9 cellular contexts compared by ENCODE assay signal in genomic region chr10:103661951-103662405, GRCh38.
DNase-seq lines count a peak whose midpoint lies in the region; ATAC-seq and TF ChIP-seq lines count a peak whose summit lies in the region.
"Had no signal": no experiment of that assay in that cellular context is flagged by ENCODE, and none has a peak within 500 bp of the region (broad histone marks: within the 10 kb centered on the region; RNA-seq: fewer than 3 reads in every experiment).

No MANE protein-coding gene starts in this region.

- intact Hi-C loops in OCI-LY7 (cut with micrococcal nuclease; ENCODE audit: unreplicated experiment) = no loop called here

- H3K27me3 Mint-ChIP-seq in CD4-positive, CD25-positive, alpha-beta regulatory T cell = no peaks in the 10 kb centered on the region
- no peaks in the 10 kb centered on the region for H3K27me3 Mint-ChIP-seq in osteocyte (ENCODE audit: unreplicated experiment)
- no peaks in the 10 kb centered on the region for H3K27me3 Mint-ChIP-seq in progenitor cell of endocrine pancreas

- BruUV-seq in OCI-LY7 (replicated peaks; lab: Mats Ljungman, UMichigan) = no TSS peak

- POLR2A ChIA-PET in OCI-LY7 (lab: Charles Lee) = interaction anchor here (0.6 kb wide), 1 partner anchor 87 kb away, joined by 4 read pairs; no protein-coding TSS in a partner anchor

- H2AFZ ChIP-seq in OCI-LY7 (ENCODE audit: low read length) = no peak overlapping the region

- peak in 1 of 3 donors; percentile 30 for DNase-seq in CD4-positive, CD25-positive, alpha-beta regulatory T cell
- no peak for DNase-seq in Jurkat, Clone E6-1 (ENCODE audit: low read depth, low spot score)
- DNase-seq in effector memory CD4-positive, alpha-beta T cell = no peak
- DNase-seq in osteocyte (ENCODE audit: extremely low spot score, unreplicated experiment) (no peak), progenitor cell of endocrine pancreas (ENCODE audit: low spot score, unreplicated experiment) (no peak), OCI-LY7 (ENCODE audit: low spot score) (no peak)
- DNase-seq in stimulated activated CD4-positive, alpha-beta T cell treated with anti-CD3 and anti-CD28 coated beads, Interleukin-4, amount 100 ng/mL, for 24 hours = no peak

- no peaks in the 10 kb centered on the region for H3K79me2 ChIP-seq in OCI-LY7 (ENCODE audit: insufficient read depth, low read depth, low read length)

- TF ChIP-seq CTCF in osteocyte (IDR thresholded peaks at IDR 0.05) = peak; percentile 10
- no peak for TF ChIP-seq CTCF in progenitor cell of endocrine pancreas (IDR thresholded peaks at IDR 0.05; ENCODE audit: unreplicated experiment)
- TF ChIP-seq CTCF in OCI-LY7 (conservative IDR thresholded peaks at IDR 0.05; ENCODE audit: low read length) = no peak

- H3K27me3 ChIP-seq in CD4-positive, CD25-positive, alpha-beta regulatory T cell (ENCODE audit: control insufficient read depth, insufficient read depth, low read length) = no peaks in the 10 kb centered on the region
- H3K27me3 ChIP-seq in effector memory CD4-positive, alpha-beta T cell (replicated peaks; ENCODE audit: control insufficient read depth, insufficient read depth, low read length, poor library complexity, severe bottlenecking) = no peaks in the 10 kb centered on the region

- peak overlapping the region; percentile 52 to 88 (median 86) for H3K27ac Mint-ChIP-seq in CD4-positive, CD25-positive, alpha-beta regulatory T cell
- peak overlapping the region; percentile 92 for H3K27ac Mint-ChIP-seq in osteocyte (ENCODE audit: unreplicated experiment)
- no peak overlapping the region for H3K27ac Mint-ChIP-seq in progenitor cell of endocrine pancreas

- no peaks in the 10 kb centered on the region for H4K20me1 ChIP-seq in OCI-LY7 (ENCODE audit: insufficient read depth, low read length)

- peaks cover 25% of the 10 kb centered on the region for H3K36me3 Mint-ChIP-seq in CD4-positive, CD25-positive, alpha-beta regulatory T cell
- peaks cover 16% of the 10 kb centered on the region for H3K36me3 Mint-ChIP-seq in osteocyte (ENCODE audit: unreplicated experiment)
- peaks cover 17% of the 10 kb centered on the region for H3K36me3 Mint-ChIP-seq in progenitor cell of endocrine pancreas (ENCODE audit: insufficient read depth)

- H3K4me3 ChIP-seq in CD4-positive, CD25-positive, alpha-beta regulatory T cell (ENCODE audit: low read depth, low read length) = no peak overlapping the region
- H3K4me3 ChIP-seq in Jurkat, Clone E6-1 (ENCODE audit: low read length) = peak overlapping the region; percentile 81
- no peak overlapping the region for H3K4me3 ChIP-seq in effector memory CD4-positive, alpha-beta T cell (ENCODE audit: insufficient read depth, low read depth, low read length, poor library complexity, severe bottlenecking)
- H3K4me3 ChIP-seq in OCI-LY7 (ENCODE audit: low read depth, low read length, poor library complexity, severe bottlenecking) = no peak overlapping the region

- H3K4me3 Mint-ChIP-seq in CD4-positive, CD25-positive, alpha-beta regulatory T cell = peak overlapping the region; percentile 74 to 93 (median 82)
- H3K4me3 Mint-ChIP-seq in osteocyte (ENCODE audit: unreplicated experiment) (peak overlapping the region; percentile 84), progenitor cell of endocrine pancreas (ENCODE audit: low read depth) (no peak overlapping the region)

- CTCF ChIA-PET in OCI-LY7 (lab: Charles Lee; ENCODE audit: unreplicated experiment) = no interaction called here

- H3K4me1 ChIP-seq in CD4-positive, CD25-positive, alpha-beta regulatory T cell (ENCODE audit: control insufficient read depth, insufficient read depth, low read length, poor library complexity, severe bottlenecking) = peaks cover 24% of the 10 kb centered on the region
- H3K4me1 ChIP-seq in effector memory CD4-positive, alpha-beta T cell (ENCODE audit: control insufficient read depth, insufficient read depth, low read length, poor library complexity, severe bottlenecking) = peaks cover 16% of the 10 kb centered on the region
- no peaks in the 10 kb centered on the region for H3K4me1 ChIP-seq in OCI-LY7 (ENCODE audit: insufficient read depth, low read length, poor library complexity, severe bottlenecking)

- peaks cover 0 to 10% (median 0%) of the 10 kb centered on the region in 7 donors for H3K9me3 Mint-ChIP-seq in CD4-positive, CD25-positive, alpha-beta regulatory T cell
- H3K9me3 Mint-ChIP-seq in osteocyte (ENCODE audit: unreplicated experiment) (peaks cover 3% of the 10 kb centered on the region), progenitor cell of endocrine pancreas (ENCODE audit: low read depth) (peaks cover 7% of the 10 kb centered on the region)

- peaks cover 4 to 33% (median 18%) of the 10 kb centered on the region in 4 donors for H3K4me1 Mint-ChIP-seq in CD4-positive, CD25-positive, alpha-beta regulatory T cell
- H3K4me1 Mint-ChIP-seq in osteocyte (ENCODE audit: unreplicated experiment) = peaks cover 43% of the 10 kb centered on the region
- no peaks in the 10 kb centered on the region for H3K4me1 Mint-ChIP-seq in progenitor cell of endocrine pancreas (ENCODE audit: low read depth)

- no peak for ATAC-seq in CD4-positive, CD25-positive, alpha-beta regulatory T cell (ENCODE audit: low read depth in 2 of 2)
- ATAC-seq in HG02884 (IDR thresholded peaks at IDR 0.05; ENCODE audit: unreplicated experiment) = no peak

- no peaks in the 10 kb centered on the region for H3K9me3 ChIP-seq in CD4-positive, CD25-positive, alpha-beta regulatory T cell (ENCODE audit: control insufficient read depth in 2 of 2, low read length in 2 of 2)
- no peaks in the 10 kb centered on the region for H3K9me3 ChIP-seq in effector memory CD4-positive, alpha-beta T cell (ENCODE audit: control insufficient read depth, low read length)
- H3K9me3 ChIP-seq in OCI-LY7 (ENCODE audit: low read length) = no peaks in the 10 kb centered on the region

- H3K4me2 ChIP-seq in OCI-LY7 (ENCODE audit: low read length) = no peak overlapping the region

- H3K27ac ChIP-seq in CD4-positive, CD25-positive, alpha-beta regulatory T cell (ENCODE audit: insufficient read depth, low read length, poor library complexity, severe bottlenecking) = peak overlapping the region; percentile 81
- peak overlapping the region; percentile 62 for H3K27ac ChIP-seq in effector memory CD4-positive, alpha-beta T cell (ENCODE audit: insufficient read depth, low read length, poor library complexity, severe bottlenecking)
- no peak overlapping the region for H3K27ac ChIP-seq in OCI-LY7 (ENCODE audit: low read depth, low read length, poor library complexity, severe bottlenecking)
- H3K27ac ChIP-seq: VCaP had no signal

- no peaks in the 10 kb centered on the region for H3K9me2 ChIP-seq in OCI-LY7 (ENCODE audit: insufficient read depth, low read length)

- peaks cover 12% of the 10 kb centered on the region for H3K36me3 ChIP-seq in CD4-positive, CD25-positive, alpha-beta regulatory T cell (ENCODE audit: control insufficient read depth, insufficient read depth, low read length)
- H3K36me3 ChIP-seq in effector memory CD4-positive, alpha-beta T cell (ENCODE audit: control insufficient read depth, insufficient read depth, low read length) = no peaks in the 10 kb centered on the region
- H3K36me3 ChIP-seq in OCI-LY7 (ENCODE audit: insufficient read depth, low read length) = no peaks in the 10 kb centered on the region
